In the genomic region with DNA sequence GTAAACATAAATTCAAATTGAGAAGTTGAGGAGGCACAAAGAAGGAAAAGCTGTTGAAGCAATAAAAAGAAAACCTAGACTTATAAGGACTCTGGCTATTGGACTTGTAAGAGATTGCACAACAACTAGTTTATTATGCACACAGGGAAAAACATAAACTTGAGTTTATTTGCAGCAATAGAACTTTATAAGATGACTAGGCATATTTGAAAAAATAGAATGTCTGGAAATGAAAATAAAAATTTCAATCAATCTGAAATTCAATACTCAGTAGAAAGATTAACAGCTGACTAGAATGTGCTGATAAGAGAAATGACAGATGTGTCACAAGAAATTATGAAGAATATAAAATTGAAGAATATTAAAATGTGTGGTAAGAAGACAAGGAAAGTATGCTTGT, we compare ENCODE assay signal across 23 cellular contexts.
A peak's percentile ranks its signal among the peaks of the same experiment; 100 is the strongest.
DNase-seq lines count a peak whose midpoint lies in the region; ATAC-seq, FAIRE-seq and TF ChIP-seq lines count a peak whose summit lies in the region.
"Had no signal": no experiment of that assay in that cellular context is flagged by ENCODE, and none has a peak within 500 bp of the region (broad histone marks: within the 10 kb centered on the region; RNA-seq: fewer than 3 reads in every experiment).

No MANE protein-coding gene starts in this region.

- H3K4me1 Mint-ChIP-seq in GM23338 = peaks cover 7% of the 10 kb centered on the region; the same call in 1 of the 3 replicates
- H3K4me1 Mint-ChIP-seq: CD4-positive, alpha-beta memory T cell had no signal

- no peaks in the 10 kb centered on the region for H3K36me3 ChIP-seq in SK-N-SH (replicated peaks in 1 of 2; ENCODE audit: control insufficient read depth in 1 of 2, insufficient read depth in 2 of 2, low read length in 1 of 2)
- no peaks in the 10 kb centered on the region; the same call in 1 of the 2 replicates for H3K36me3 ChIP-seq in GM23338 (ENCODE audit: insufficient read depth)
- H3K36me3 ChIP-seq: BE2C; BLaER1 treated with 17β-estradiol and CSF1 and Interleukin-3, amounts not matched to agents 10 nM and 100 nM had no signal

- H3K27me3 ChIP-seq in SK-N-SH (ENCODE audit: insufficient read depth) = no peaks in the 10 kb centered on the region
- no peaks in the 10 kb centered on the region for H3K27me3 ChIP-seq in GM23338 (ENCODE audit: insufficient read depth)
- H3K27me3 ChIP-seq: BE2C; BLaER1 treated with 17β-estradiol and CSF1 and Interleukin-3, amounts not matched to agents 10 nM and 100 nM had no signal

- H3K4me1 ChIP-seq in SK-N-SH (ENCODE audit: control insufficient read depth in 1 of 2, insufficient read depth in 2 of 2, low read depth in 1 of 2, low read length in 1 of 2) (peaks cover 0 to 2% of the 10 kb centered on the region in 2 experiments; a peak in 2 of 4 replicates), GM23338 (ENCODE audit: insufficient read depth) (no peaks in the 10 kb centered on the region)
- H3K4me1 ChIP-seq: BLaER1 treated with 17β-estradiol and CSF1 and Interleukin-3, amounts not matched to agents 10 nM and 100 nM; Caco-2 had no signal

- H3K9me2 ChIP-seq in SK-N-SH (0 out of 2 replicates have a peak, but pooled peaks cover 4% of the 10 kb centered on the region), GM23338 (ENCODE audit: insufficient read depth) (peaks cover 3% of the 10 kb centered on the region; the same call in 1 of the 2 replicates)

- no peak for TF ChIP-seq EP300 in SK-N-SH (IDR thresholded peaks at IDR 0.05; ENCODE audit: borderline replicate concordance in 1 of 2, low read depth in 1 of 2, low read length in 1 of 2)

- TF ChIP-seq RAD21 in SK-N-SH (IDR thresholded peaks at IDR 0.05; ENCODE audit: low read length) = no peak

- ATAC-seq in SK-N-SH treated with all-trans-retinoic acid at 6 μM for 48 hours = no peak
- no peak for ATAC-seq in GM23338
- ATAC-seq in GM19351 (IDR thresholded peaks at IDR 0.05; ENCODE audit: unreplicated experiment) = no peak
- ATAC-seq: GM12878 had no signal

- H2AFZ ChIP-seq in SK-N-SH (ENCODE audit: low read depth) (0 out of 2 replicates have a peak overlapping the region, but pooled peaks have one; percentile 6), GM23338 (0 out of 2 replicates have a peak overlapping the region, but pooled peaks have one; percentile 36)

- H3K4me3 Mint-ChIP-seq in GM23338 = no peak overlapping the region
- H3K4me3 Mint-ChIP-seq: CD4-positive, alpha-beta memory T cell had no signal

- H3K27ac Mint-ChIP-seq in GM23338 = no peak overlapping the region
- H3K27ac Mint-ChIP-seq: CD4-positive, alpha-beta memory T cell had no signal

- no peaks in the 10 kb centered on the region for H4K20me1 ChIP-seq in SK-N-SH (ENCODE audit: insufficient read depth)
- no peaks in the 10 kb centered on the region for H4K20me1 ChIP-seq in GM23338 (replicated peaks; ENCODE audit: insufficient read depth)
- H4K20me1 ChIP-seq: BLaER1 treated with 17β-estradiol and CSF1 and Interleukin-3, amounts not matched to agents 10 nM and 100 nM had no signal

- DNase-seq in SK-N-SH (no peak), GM23338 (ENCODE audit: low spot score) (no peak), fibroblast of villous mesenchyme (ENCODE audit: low read depth) (peak; percentile 34), C1 segment of cervical spinal cord (lab: John Stamatoyannopoulos, UW) (no peak), amygdala (lab: John Stamatoyannopoulos, UW) (no peak)
- DNase-seq: ACHN; AML-193; BE2C; Caco-2; CD4-positive, alpha-beta memory T cell; DMS 273 treated with DMSO at 0.1 percent for 48 hours; DMS79; EL; GDM1; H7; HCEC 1CT had no signal

- H3K4me3 ChIP-seq in SK-N-SH (ENCODE audit: low read depth in 2 of 2, low read length in 1 of 2) (no peak overlapping the region), GM23338 (no peak overlapping the region), fibroblast of villous mesenchyme (ENCODE audit: low read depth, low read length) (no peak overlapping the region)
- H3K4me3 ChIP-seq: BLaER1 treated with 17β-estradiol and CSF1 and Interleukin-3, amounts not matched to agents 10 nM and 100 nM; GM12878 had no signal

- no peaks in the 10 kb centered on the region for H3K36me3 Mint-ChIP-seq in GM23338 (ENCODE audit: low read depth)
- H3K36me3 Mint-ChIP-seq: CD4-positive, alpha-beta memory T cell had no signal

- CTCF ChIA-PET in SK-N-SH (lab: Yijun Ruan, JAX) = no interaction called here

- H3K79me2 ChIP-seq in SK-N-SH (ENCODE audit: insufficient read depth) (no peaks in the 10 kb centered on the region), GM23338 (replicated peaks; ENCODE audit: insufficient read depth) (no peaks in the 10 kb centered on the region)

- no peak overlapping the region for H3K27ac ChIP-seq in SK-N-SH (ENCODE audit: low read depth in 2 of 2, low read length in 1 of 2)
- H3K27ac ChIP-seq in GM23338 (ENCODE audit: low read depth) = no peak overlapping the region
- H3K27ac ChIP-seq: 22Rv1; BLaER1 treated with 17β-estradiol and CSF1 and Interleukin-3, amounts not matched to agents 10 nM and 100 nM had no signal

- FAIRE-seq in TTC549 (lab: Jason Lieb, UNC) = peak; percentile 22
- FAIRE-seq: GM12878, H1 had no signal

- no peaks in the 10 kb centered on the region; the same call in 2 of the 3 replicates for H3K9me3 Mint-ChIP-seq in GM23338

- H3K9me3 ChIP-seq in SK-N-SH = no peaks in the 10 kb centered on the region
- H3K9me3 ChIP-seq: BE2C; BLaER1 treated with 17β-estradiol and CSF1 and Interleukin-3, amounts not matched to agents 10 nM and 100 nM; Caco-2 had no signal

- peaks cover 2% of the 10 kb centered on the region for H3K27me3 Mint-ChIP-seq in GM23338 (ENCODE audit: insufficient read depth, low read depth, poor library complexity)
- H3K27me3 Mint-ChIP-seq: CD4-positive, alpha-beta memory T cell had no signal

- H3K4me2 ChIP-seq in SK-N-SH (no peak overlapping the region), GM23338 (no peak overlapping the region)
- H3K4me2 ChIP-seq: BLaER1 treated with 17β-estradiol and CSF1 and Interleukin-3, amounts not matched to agents 10 nM and 100 nM had no signal

- POLR2A ChIA-PET in SK-N-SH (lab: Yijun Ruan, JAX) = no interaction called here

- H3F3A ChIP-seq in SK-N-SH (replicated peaks; ENCODE audit: insufficient read depth) = no peaks in the 10 kb centered on the region
- H3F3A ChIP-seq in GM23338 (replicated peaks; ENCODE audit: low read depth) = no peaks in the 10 kb centered on the region

- TF ChIP-seq CTCF in SK-N-SH (IDR thresholded peaks at IDR 0.05) (no peak), GM23338 (conservative IDR thresholded peaks at IDR 0.05; ENCODE audit: low read depth in 2 of 2) (no peak), fibroblast of villous mesenchyme (IDR thresholded peaks at IDR 0.05; ENCODE audit: insufficient read depth, low read depth, low read length) (no peak)

- no peak overlapping the region for H3K9ac ChIP-seq in SK-N-SH
- H3K9ac ChIP-seq: BLaER1 treated with 17β-estradiol and CSF1 and Interleukin-3, amounts not matched to agents 10 nM and 100 nM had no signal

TF ChIP-seq in SK-N-SH, 30 proteins besides CTCF, POLR2A, EP300 and RAD21 (continues in another document):
- TF ChIP-seq RFX5 (IDR thresholded peaks at IDR 0.05; ENCODE audit: low read length) (no peak), JUND (IDR thresholded peaks at IDR 0.05) (no peak), YY1 (IDR thresholded peaks at IDR 0.05; ENCODE audit: low read depth) (no peak), TAF1 (IDR thresholded peaks at IDR 0.05; ENCODE audit: borderline replicate concordance, low read depth, low read length) (no peak), GATA2 (CRISPR knock-in tag; IDR thresholded peaks at IDR 0.05) (no peak), ELF1 (IDR thresholded peaks at IDR 0.05) (no peak)
- TF ChIP-seq, protein P1, sequence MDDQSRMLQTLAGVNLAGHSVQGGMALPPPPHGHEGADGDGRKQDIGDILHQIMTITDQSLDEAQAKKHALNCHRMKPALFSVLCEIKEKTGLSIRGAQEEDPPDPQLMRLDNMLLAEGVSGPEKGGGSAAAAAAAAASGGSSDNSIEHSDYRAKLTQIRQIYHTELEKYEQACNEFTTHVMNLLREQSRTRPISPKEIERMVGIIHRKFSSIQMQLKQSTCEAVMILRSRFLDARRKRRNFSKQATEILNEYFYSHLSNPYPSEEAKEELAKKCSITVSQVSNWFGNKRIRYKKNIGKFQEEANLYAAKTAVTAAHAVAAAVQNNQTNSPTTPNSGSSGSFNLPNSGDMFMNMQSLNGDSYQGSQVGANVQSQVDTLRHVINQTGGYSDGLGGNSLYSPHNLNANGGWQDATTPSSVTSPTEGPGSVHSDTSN (IDR thresholded peaks at IDR 0.05) = no peak

TF ChIP-seq in SK-N-SH treated with all-trans-retinoic acid at 6 μM for 48 hours, 23 proteins besides CTCF, POLR2A, EP300 and RAD21 (continues in another document):
- TF ChIP-seq TOX (CRISPR knock-in tag; IDR thresholded peaks at IDR 0.05; ENCODE audit: borderline replicate concordance) (no peak), CSDC2 (CRISPR knock-in tag; IDR thresholded peaks at IDR 0.05) (no peak), ZFP3 (CRISPR knock-in tag; IDR thresholded peaks at IDR 0.05) (no peak)
- TF ChIP-seq, protein P2, sequence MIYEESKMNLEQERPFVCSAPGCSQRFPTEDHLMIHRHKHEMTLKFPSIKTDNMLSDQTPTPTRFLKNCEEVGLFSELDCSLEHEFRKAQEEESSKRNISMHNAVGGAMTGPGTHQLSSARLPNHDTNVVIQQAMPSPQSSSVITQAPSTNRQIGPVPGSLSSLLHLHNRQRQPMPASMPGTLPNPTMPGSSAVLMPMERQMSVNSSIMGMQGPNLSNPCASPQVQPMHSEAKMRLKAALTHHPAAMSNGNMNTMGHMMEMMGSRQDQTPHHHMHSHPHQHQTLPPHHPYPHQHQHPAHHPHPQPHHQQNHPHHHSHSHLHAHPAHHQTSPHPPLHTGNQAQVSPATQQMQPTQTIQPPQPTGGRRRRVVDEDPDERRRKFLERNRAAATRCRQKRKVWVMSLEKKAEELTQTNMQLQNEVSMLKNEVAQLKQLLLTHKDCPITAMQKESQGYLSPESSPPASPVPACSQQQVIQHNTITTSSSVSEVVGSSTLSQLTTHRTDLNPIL (CRISPR knock-in tag; IDR thresholded peaks at IDR 0.05; ENCODE audit: low read depth) = no peak
